In the genomic region with DNA sequence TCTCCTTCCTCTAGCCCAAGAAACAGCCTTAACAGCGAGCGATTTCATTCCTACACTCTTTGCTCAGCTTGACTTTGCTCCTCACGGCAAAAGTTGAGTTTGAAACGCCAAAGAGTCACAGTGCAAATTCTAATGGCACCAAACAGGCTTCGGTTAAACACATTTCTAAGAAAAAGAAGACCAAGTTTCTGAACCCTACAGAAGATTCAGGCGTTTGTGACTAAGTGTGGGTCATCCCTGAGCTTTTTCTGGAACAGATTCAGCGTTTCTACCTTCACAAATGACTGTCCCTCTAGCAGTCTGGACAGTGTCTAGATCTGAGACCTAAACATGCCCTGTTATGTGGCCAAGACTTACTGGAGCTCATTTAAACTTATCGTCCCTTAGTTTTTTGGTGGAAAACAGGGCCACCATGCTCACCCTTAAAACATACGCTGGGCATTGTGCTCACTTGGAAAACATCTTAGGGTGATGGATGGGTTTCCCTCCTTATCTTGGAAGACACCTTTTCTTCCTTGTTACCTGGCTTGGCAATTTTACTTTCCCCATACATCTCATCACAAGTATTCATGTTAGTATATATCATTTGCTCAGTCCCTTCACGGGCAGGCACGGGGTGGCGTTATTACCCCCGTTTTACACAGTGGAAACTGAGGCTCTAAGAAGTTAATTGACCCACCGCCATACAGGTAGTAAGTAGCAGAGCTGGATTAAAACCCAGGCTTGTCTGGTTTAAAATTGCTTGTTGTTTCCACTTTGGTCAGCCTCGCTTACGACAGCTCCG, we compare ENCODE assay signal across 8 cellular contexts. TPM values are rescaled to one million over a fixed set of nuclear protein-coding genes. Genes with fewer than 3 reads are reported as not detected.
DNase-seq lines count a peak whose midpoint lies in the region; ATAC-seq and TF ChIP-seq lines count a peak whose summit lies in the region.

No MANE protein-coding gene starts in this region.

- DNase-seq in Right ventricle myocardium superior (no peak), cardiac septum (ENCODE audit: low spot score) (no peak), body of pancreas (no peak), NCI-H82 (lab: John Stamatoyannopoulos, UW) (no peak)

- no peaks in the 10 kb centered on the region for H3K27me3 ChIP-seq in body of pancreas
- H3K27me3 ChIP-seq in liver (ENCODE audit: control insufficient read depth in 4 of 4, insufficient read depth in 4 of 4, low read length in 3 of 4): no peaks in the 10 kb centered on the region
- H3K27me3 ChIP-seq in thymus (ENCODE audit: control insufficient read depth, insufficient read depth): peaks cover 17% of the 10 kb centered on the region

- intact Hi-C loops in Right ventricle myocardium superior (cut with DNase I): no loop called here
- intact Hi-C loops in cardiac septum (cut with DNase I): loop anchor here (2.0 to 5.0 kb wide), 3 partner anchors 43 to 110 kb away; a partner anchor contains a TSS
- intact Hi-C loops in body of pancreas (cut with DNase I): no loop called here

- H3K36me3 ChIP-seq in body of pancreas (replicated peaks in 1 of 2; ENCODE audit: insufficient read depth in 1 of 2, low read depth in 2 of 2): no peaks in the 10 kb centered on the region
- H3K36me3 ChIP-seq in liver (ENCODE audit: control insufficient read depth in 4 of 4, insufficient read depth in 3 of 4, low read depth in 1 of 4, low read length in 3 of 4): no peaks in the 10 kb centered on the region
- no peaks in the 10 kb centered on the region for H3K36me3 ChIP-seq in thymus (ENCODE audit: control insufficient read depth, insufficient read depth)

- peaks cover 0 to 4% (median 0%) of the 10 kb centered on the region in 3 donors for H3K9me3 ChIP-seq in body of pancreas
- H3K9me3 ChIP-seq in liver (ENCODE audit: control insufficient read depth in 4 of 4, low read length in 3 of 4): no peaks in the 10 kb centered on the region
- no peaks in the 10 kb centered on the region for H3K9me3 ChIP-seq in thymus (ENCODE audit: control insufficient read depth)

- H3K4me3 ChIP-seq in body of pancreas (peak overlapping the region; percentile 92 to 96), liver (ENCODE audit: low read depth in 1 of 3, low read length in 3 of 3) (peak overlapping the region; percentile 73 to 97 (median 94)), thymus (ENCODE audit: low read length) (peak overlapping the region; percentile 87)

- no peak for TF ChIP-seq RAD21 in liver (IDR thresholded peaks at IDR 0.05)

- peak overlapping the region; percentile 48 for H3K9ac ChIP-seq in liver (ENCODE audit: low read depth in 1 of 2, low read length in 2 of 2)

- TF ChIP-seq CTCF in body of pancreas (IDR thresholded peaks at IDR 0.05) (no peak), liver (IDR thresholded peaks at IDR 0.05; ENCODE audit: low read depth, low read length, missing input control) (no peak)

- peaks cover 68% of the 10 kb centered on the region for H3K4me1 ChIP-seq in body of pancreas
- H3K4me1 ChIP-seq in liver (ENCODE audit: control insufficient read depth in 4 of 4, insufficient read depth in 4 of 4, low read length in 3 of 4): peaks cover 1 to 15% (median 10%) of the 10 kb centered on the region in 4 donors
- H3K4me1 ChIP-seq in thymus (ENCODE audit: control insufficient read depth, insufficient read depth, low read length): peaks cover 12% of the 10 kb centered on the region

- H3K27ac ChIP-seq in body of pancreas: peak overlapping the region; percentile 94 to 97 (median 95)
- peak overlapping the region; percentile 4 to 54 for H3K27ac ChIP-seq in liver (ENCODE audit: low read depth in 1 of 2, low read length in 2 of 2)
- no peak overlapping the region for H3K27ac ChIP-seq in thymus (ENCODE audit: low read depth)

- TF ChIP-seq POLR2A in body of pancreas (IDR thresholded peaks at IDR 0.05): no peak

- ATAC-seq in Right ventricle myocardium superior (ENCODE audit: poor library complexity): peak; percentile 8
- ATAC-seq in body of pancreas: no peak
- no peak for ATAC-seq in HG03342 (IDR thresholded peaks at IDR 0.05; ENCODE audit: unreplicated experiment)
- ATAC-seq in GM19351 (IDR thresholded peaks at IDR 0.05; ENCODE audit: unreplicated experiment): no peak

- WGBS in body of pancreas, 2 donors: 4 to 7% methylated on average over 17 of the region's 17 CpGs
- WGBS in liver: 29% methylated on average over 17 of the region's 17 CpGs
- WGBS in thymus: 52% methylated on average over 17 of the region's 17 CpGs

TF ChIP-seq in liver, 16 proteins besides CTCF, POLR2A, EP300 and RAD21:
- TF ChIP-seq RXRA (IDR thresholded peaks at IDR 0.05) (no peak), NR2F2 (IDR thresholded peaks at IDR 0.05) (no peak), SP1 (IDR thresholded peaks at IDR 0.05) (no peak), FOXA2 (IDR thresholded peaks at IDR 0.05) (no peak), TAF1 (conservative IDR thresholded peaks at IDR 0.05) (no peak), YY1 (IDR thresholded peaks at IDR 0.05) (no peak)

RNA-seq across cellular contexts. Expression of a gene that starts 1.0 kb away (rescaled TPM):
- total RNA-seq in Right ventricle myocardium superior (43.1 TPM), cardiac septum (73.9 TPM), body of pancreas (10 to 100 TPM; 29.0 to 66.7 TPM), liver (10 to 100 TPM in 1 of 2 donors, 1 to 10 TPM in 1; 9.6 to 11.1 TPM)
- polyA plus RNA-seq in liver (10 to 100 TPM in 1 of 2 donors, 1 to 10 TPM in 1; 3.9 to 11.1 TPM), thymus (14.2 TPM)
